Comparison of ENCODE assay signal across 24 cellular contexts in the genomic region with DNA sequence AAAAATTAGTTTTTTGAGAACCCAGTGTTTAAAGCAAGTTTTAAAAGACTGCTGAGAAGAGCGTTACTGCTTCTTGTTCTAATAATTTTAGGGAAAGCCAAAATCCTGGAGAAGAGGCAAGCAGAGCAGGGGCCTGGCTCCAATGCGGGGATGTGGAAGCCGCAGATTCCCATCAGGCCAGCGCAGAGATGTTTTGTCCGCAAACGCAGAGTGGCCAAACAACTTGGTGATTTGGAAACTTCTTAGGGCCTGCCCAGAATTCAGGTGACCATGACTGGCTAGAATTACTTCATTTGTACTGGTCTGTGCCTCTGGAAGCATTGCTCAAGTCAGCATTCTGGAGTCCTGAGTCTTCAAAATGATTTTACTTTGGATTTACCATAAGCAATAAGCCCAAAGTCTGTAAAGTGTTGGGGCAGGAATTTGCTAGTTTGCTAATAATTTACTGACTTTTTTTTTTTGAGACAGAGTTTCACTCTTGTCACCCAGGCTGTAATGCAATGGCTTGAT.
DNase-seq lines count a peak whose midpoint lies in the region; ATAC-seq and TF ChIP-seq lines count a peak whose summit lies in the region.
"Had no signal": no experiment of that assay in that cellular context is flagged by ENCODE, and none has a peak within 500 bp of the region (broad histone marks: within the 10 kb centered on the region; RNA-seq: fewer than 3 reads in every experiment).

No MANE protein-coding gene starts in this region.

- no peak overlapping the region for H3K9ac ChIP-seq in mammary epithelial cell (ENCODE audit: insufficient read depth, low read length)

- 99% methylated on average over 6 of the region's 6 CpGs for WGBS in mammary epithelial cell (ENCODE audit: low coverage, missing lambda C conversion rate)

- peak overlapping the region; percentile 93 for H3K27ac ChIP-seq in mammary epithelial cell (ENCODE audit: insufficient read depth, low read depth, low read length)
- H3K27ac ChIP-seq: 22Rv1, cardiac muscle cell, lower lobe of right lung, SK-N-MC had no signal

- H3K36me3 ChIP-seq in mammary epithelial cell (ENCODE audit: insufficient read depth, low read length), result no peaks in the 10 kb centered on the region
- H3K36me3 ChIP-seq: cardiac muscle cell, lower lobe of right lung had no signal

- no peak overlapping the region for H2AFZ ChIP-seq in mammary epithelial cell (ENCODE audit: low read depth, low read length)

- H3K27ac Mint-ChIP-seq in MCF 10A (ENCODE audit: low read depth, unreplicated experiment), result no peak overlapping the region
- H3K27ac Mint-ChIP-seq: activated CD4-positive, alpha-beta memory T cell treated with anti-CD3 and anti-CD28 coated beads, Interleukin-2, amount 10 ng/mL, durations not matched to agents 7 days and 5 days; CD4-positive, alpha-beta memory T cell; stimulated activated memory B cell treated with anti-CD40 and anti-IgM and Interleukin-4, amounts not matched to agents 10 μg/mL and 1 μg/mL and 100 μg/mL, for 72 hours; T-helper 1 cell treated with Interleukin-12 subunit alpha and Interleukin-12 subunit beta and Interleukin-4 antibody, amounts not matched to agents 30 μg/mL and 1 μg/mL, for 36 hours had no signal

- no peak overlapping the region for H3K4me2 ChIP-seq in mammary epithelial cell (ENCODE audit: insufficient read depth, low read depth, low read length)

- no peaks in the 10 kb centered on the region for H3K79me2 ChIP-seq in mammary epithelial cell (ENCODE audit: insufficient read depth, low read length)

- H3K4me3 Mint-ChIP-seq in MCF 10A (ENCODE audit: unreplicated experiment), result no peak overlapping the region
- H3K4me3 Mint-ChIP-seq: activated CD4-positive, alpha-beta memory T cell treated with anti-CD3 and anti-CD28 coated beads, Interleukin-2, amount 10 ng/mL, durations not matched to agents 7 days and 5 days; CD4-positive, alpha-beta memory T cell; stimulated activated memory B cell treated with anti-CD40 and anti-IgM and Interleukin-4, amounts not matched to agents 10 μg/mL and 1 μg/mL and 100 μg/mL, for 72 hours; T-helper 1 cell treated with Interleukin-12 subunit alpha and Interleukin-12 subunit beta and Interleukin-4 antibody, amounts not matched to agents 30 μg/mL and 1 μg/mL, for 36 hours had no signal

- no peaks in the 10 kb centered on the region for H3K9me3 Mint-ChIP-seq in MCF 10A (ENCODE audit: unreplicated experiment)
- H3K9me3 Mint-ChIP-seq: activated CD4-positive, alpha-beta memory T cell treated with anti-CD3 and anti-CD28 coated beads, Interleukin-2, amount 10 ng/mL, durations not matched to agents 7 days and 5 days; CD4-positive, alpha-beta memory T cell; stimulated activated memory B cell treated with anti-CD40 and anti-IgM and Interleukin-4, amounts not matched to agents 10 μg/mL and 1 μg/mL and 100 μg/mL, for 72 hours; T-helper 1 cell treated with Interleukin-12 subunit alpha and Interleukin-12 subunit beta and Interleukin-4 antibody, amounts not matched to agents 30 μg/mL and 1 μg/mL, for 36 hours had no signal

- H3K27me3 Mint-ChIP-seq in MCF 10A (ENCODE audit: insufficient read depth, unreplicated experiment), result no peaks in the 10 kb centered on the region
- H3K27me3 Mint-ChIP-seq: stimulated activated memory B cell treated with anti-CD40 and anti-IgM and Interleukin-4, amounts not matched to agents 10 μg/mL and 1 μg/mL and 100 μg/mL, for 72 hours had no signal

- no peaks in the 10 kb centered on the region for H3K9me3 ChIP-seq in mammary epithelial cell (replicated peaks; ENCODE audit: insufficient read depth, low read length)
- H3K9me3 ChIP-seq: lower lobe of right lung had no signal

- dilution Hi-C loops in mammary epithelial cell (cut with HindIII; ENCODE audit: low sequenced_read_pairs), result no loop called here

- peaks cover 20% of the 10 kb centered on the region for H3K4me1 Mint-ChIP-seq in MCF 10A (ENCODE audit: insufficient read depth, unreplicated experiment)
- H3K4me1 Mint-ChIP-seq: activated CD4-positive, alpha-beta memory T cell treated with anti-CD3 and anti-CD28 coated beads, Interleukin-2, amount 10 ng/mL, durations not matched to agents 7 days and 5 days; CD4-positive, alpha-beta memory T cell had no signal

- in situ Hi-C loops in mammary epithelial cell (cut with MboI; ENCODE audit: low sequenced_read_pairs in 2 of 2), result loop anchor here in 1 of 2 donors (10.0 kb wide), 1 partner anchor 122 kb away; no protein-coding TSS in a partner anchor

- BruUV-seq in mammary epithelial cell (replicated peaks; lab: Mats Ljungman, UMichigan) (no TSS peak), MCF 10A (replicated peaks; lab: Mats Ljungman, UMichigan) (no TSS peak)

- H3K4me3 ChIP-seq in mammary epithelial cell (replicated peaks in 1 of 3; ENCODE audit: insufficient read depth in 1 of 3, low read depth in 2 of 3, low read length in 3 of 3) (no peak overlapping the region), choroid plexus epithelial cell (ENCODE audit: low read depth, low read length) (no peak overlapping the region)
- H3K4me3 ChIP-seq: cardiac muscle cell, K562, lower lobe of right lung, SK-N-MC had no signal

- H3K4me1 ChIP-seq in mammary epithelial cell (ENCODE audit: insufficient read depth, low read length), result peaks cover 46% of the 10 kb centered on the region

- intact Hi-C loops in mammary epithelial cell (cut with micrococcal nuclease), result no loop called here
- intact Hi-C loops in MCF 10A (cut with micrococcal nuclease), result no loop called here

- TF ChIP-seq CTCF in mammary epithelial cell (conservative IDR thresholded peaks at IDR 0.05 in 1 of 2, IDR thresholded peaks at IDR 0.05 in 1 of 2; ENCODE audit: extremely low read depth in 1 of 2, insufficient read depth in 1 of 2, low read depth in 1 of 2, low read length in 2 of 2) (no peak), MCF 10A (IDR thresholded peaks at IDR 0.05; ENCODE audit: unreplicated experiment) (no peak), choroid plexus epithelial cell (conservative IDR thresholded peaks at IDR 0.05; ENCODE audit: low read depth, low read length) (no peak)

- CTCF ChIA-PET in mammary epithelial cell (lab: Charles Lee; ENCODE audit: low non-redundant PET), result no interaction called here
- CTCF ChIA-PET in MCF 10A (lab: Yijun Ruan, JAX), result no interaction called here

- ATAC-seq in GM21619 (IDR thresholded peaks at IDR 0.05; ENCODE audit: unreplicated experiment), result no peak
- ATAC-seq in GM19035 (IDR thresholded peaks at IDR 0.05; ENCODE audit: unreplicated experiment), result no peak
- ATAC-seq: K562; lower lobe of right lung; sciatic nerve; stimulated activated memory B cell treated with anti-CD40 and anti-IgM and Interleukin-4, amounts not matched to agents 10 μg/mL and 1 μg/mL and 100 μg/mL, for 72 hours had no signal

- DNase-seq in mammary epithelial cell (no peak), MCF 10A (ENCODE audit: unreplicated experiment) (no peak), choroid plexus epithelial cell (ENCODE audit: low read depth) (peak; percentile 59), kidney tubule cell (ENCODE audit: low spot score) (peak; percentile 69), A172 (ENCODE audit: low spot score) (no peak), SK-N-DZ (ENCODE audit: low spot score) (no peak)
- DNase-seq: activated CD4-positive, alpha-beta memory T cell treated with anti-CD3 and anti-CD28 coated beads, Interleukin-2, amount 10 ng/mL, durations not matched to agents 7 days and 5 days; activated CD8-positive, alpha-beta memory T cell treated with anti-CD3 and anti-CD28 coated beads, Interleukin-2, amount 50 U/mL, for 48 hours; activated naive CD4-positive, alpha-beta T cell treated with anti-CD3 and anti-CD28 coated beads, Interleukin-2, amount 50 U/mL, for 16 hours; CD4-positive, alpha-beta memory T cell; lower lobe of right lung; NCI-H1105; NCI-H187 treated with DMSO at 0.1 percent for 48 hours; NCI-H526; stimulated activated CD4-positive, alpha-beta T cell treated with anti-CD3 and anti-CD28 coated beads, Interleukin-4, amount 100 ng/mL, for 4 hours had no signal

- H3K36me3 Mint-ChIP-seq in MCF 10A (ENCODE audit: insufficient read depth, unreplicated experiment), result no peaks in the 10 kb centered on the region
- H3K36me3 Mint-ChIP-seq: CD4-positive, alpha-beta memory T cell; stimulated activated memory B cell treated with anti-CD40 and anti-IgM and Interleukin-4, amounts not matched to agents 10 μg/mL and 1 μg/mL and 100 μg/mL, for 72 hours had no signal

- no peaks in the 10 kb centered on the region for H3K27me3 ChIP-seq in mammary epithelial cell (ENCODE audit: insufficient read depth, low read length)
- H3K27me3 ChIP-seq: cardiac muscle cell had no signal

- POLR2A ChIA-PET in MCF 10A (lab: Yijun Ruan, JAX), result no interaction called here

- no peaks in the 10 kb centered on the region for H4K20me1 ChIP-seq in mammary epithelial cell (ENCODE audit: insufficient read depth, low read length)

Comparison
In these comparisons a context has a peak if more than half of its experiments do, and no peak if none do; other contexts are left out.
1. DNase-seq: peak in choroid plexus epithelial cell (single experiment) and kidney tubule cell (single experiment); none in mammary epithelial cell (single experiment), MCF 10A (single experiment), A172 (single experiment) and SK-N-DZ (single experiment).